In the genomic region with DNA sequence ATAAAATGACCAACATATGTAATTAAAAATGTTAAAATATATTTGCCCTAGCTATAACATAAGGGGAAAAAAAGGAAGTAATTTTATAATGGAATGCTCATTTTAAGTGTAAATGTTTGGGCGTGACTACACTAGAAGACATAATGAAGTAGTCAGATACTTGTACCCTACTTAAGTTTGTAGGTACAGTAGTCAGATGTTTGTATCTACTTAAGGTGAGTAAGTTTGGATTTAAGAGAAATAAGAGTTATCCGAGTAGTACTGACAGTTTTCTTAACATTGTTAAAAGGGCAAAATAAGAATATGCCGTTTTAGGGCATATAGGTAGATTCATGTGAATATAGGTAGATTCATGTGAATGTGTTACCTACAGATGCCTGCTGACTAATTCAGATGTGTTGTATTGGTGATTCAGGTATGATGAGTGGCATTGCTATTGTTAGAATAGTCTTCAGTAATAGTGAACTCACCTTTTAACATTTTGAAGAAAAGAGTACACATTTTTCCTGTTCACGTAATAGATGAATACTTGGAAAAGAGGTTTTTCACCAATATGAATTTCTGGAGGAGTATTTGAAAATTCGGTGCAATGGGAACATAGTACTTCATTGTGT, we compare ENCODE assay signal across 22 cellular contexts. TPM values are rescaled to one million over a fixed set of nuclear protein-coding genes. Genes with fewer than 3 reads are reported as not detected.
A peak's percentile ranks its signal among the peaks of the same experiment; 100 is the strongest.
DNase-seq lines count a peak whose midpoint lies in the region; ATAC-seq, FAIRE-seq and TF ChIP-seq lines count a peak whose summit lies in the region.
"Had no signal": no experiment of that assay in that cellular context is flagged by ENCODE, and none has a peak within 500 bp of the region (broad histone marks: within the 10 kb centered on the region; RNA-seq: fewer than 3 reads in every experiment).

No MANE protein-coding gene starts in this region.

- H3K36me3 ChIP-seq in GM23338 (ENCODE audit: insufficient read depth), result no peaks in the 10 kb centered on the region
- H3K36me3 ChIP-seq in naive thymus-derived CD4-positive, alpha-beta T cell (ENCODE audit: control insufficient read depth in 2 of 3, insufficient read depth in 3 of 3, low read length in 3 of 3), result peaks cover 0 to 15% (median 6%) of the 10 kb centered on the region in 3 experiments

- H3K4me2 ChIP-seq in A549 (peak overlapping the region; percentile 34; the same call in 2 of the 3 replicates), GM23338 (peak overlapping the region; percentile 24)

- peaks cover 100% of the 10 kb centered on the region for H3K79me2 ChIP-seq in GM23338 (replicated peaks; ENCODE audit: insufficient read depth)

- H3K9me3 ChIP-seq in A549, result no peaks in the 10 kb centered on the region
- no peaks in the 10 kb centered on the region for H3K9me3 ChIP-seq in naive thymus-derived CD4-positive, alpha-beta T cell (ENCODE audit: control insufficient read depth in 2 of 3, low read length in 3 of 3)
- H3K9me3 ChIP-seq: HAP-1, heart left ventricle had no signal

- TF ChIP-seq EP300 in A549 (IDR thresholded peaks at IDR 0.05), result no peak

- no peak overlapping the region for H3K27ac Mint-ChIP-seq in GM23338
- H3K27ac Mint-ChIP-seq in activated T-helper 17 cell treated with anti-CD3 and anti-CD28 coated beads, Interleukin-2, amount 50 U/mL, for 72 hours, result no peak overlapping the region
- H3K27ac Mint-ChIP-seq in naive thymus-derived CD4-positive, alpha-beta T cell, result peak overlapping the region in 3 of 9 donors; percentile 10 to 24 (median 20)
- H3K27ac Mint-ChIP-seq in activated CD4-positive, alpha-beta T cell treated with anti-CD3 and anti-CD28 coated beads, Interleukin-2, amount 10 ng/mL, durations not matched to agents 7 days and 5 days, result no peak overlapping the region

- ATAC-seq in A549 (no peak), GM23338 (no peak), GM18907 (IDR thresholded peaks at IDR 0.05; ENCODE audit: unreplicated experiment) (no peak)
- ATAC-seq in activated T-helper 17 cell treated with anti-CD3 and anti-CD28 coated beads, Interleukin-2, amount 50 U/mL, for 72 hours (replicated peaks), result peak; percentile 67
- no peak for ATAC-seq in naive thymus-derived CD4-positive, alpha-beta T cell
- ATAC-seq: heart left ventricle, SK-N-SH treated with all-trans-retinoic acid at 6 μM for 48 hours had no signal

- H3K36me3 Mint-ChIP-seq in GM23338 (ENCODE audit: low read depth), result peaks cover 18% of the 10 kb centered on the region; the same call in 2 of the 3 replicates
- H3K36me3 Mint-ChIP-seq in activated T-helper 17 cell treated with anti-CD3 and anti-CD28 coated beads, Interleukin-2, amount 50 U/mL, for 72 hours (ENCODE audit: low read depth), result peaks cover 28% of the 10 kb centered on the region
- H3K36me3 Mint-ChIP-seq in naive thymus-derived CD4-positive, alpha-beta T cell, result peaks cover 5 to 19% (median 10%) of the 10 kb centered on the region in 5 donors
- H3K36me3 Mint-ChIP-seq in activated CD4-positive, alpha-beta T cell treated with anti-CD3 and anti-CD28 coated beads, Interleukin-2, amount 10 ng/mL, durations not matched to agents 7 days and 5 days (ENCODE audit: low read depth), result peaks cover 16% of the 10 kb centered on the region

- no peak for TF ChIP-seq POLR2A in A549 (IDR thresholded peaks at IDR 0.05; ENCODE audit: low read length)

- H3K4me1 Mint-ChIP-seq in GM23338, result peaks cover 48% of the 10 kb centered on the region
- peaks cover 36% of the 10 kb centered on the region for H3K4me1 Mint-ChIP-seq in activated T-helper 17 cell treated with anti-CD3 and anti-CD28 coated beads, Interleukin-2, amount 50 U/mL, for 72 hours
- H3K4me1 Mint-ChIP-seq in naive thymus-derived CD4-positive, alpha-beta T cell, result peaks cover 29 to 88% (median 49%) of the 10 kb centered on the region in 7 donors
- H3K4me1 Mint-ChIP-seq in activated CD4-positive, alpha-beta T cell treated with anti-CD3 and anti-CD28 coated beads, Interleukin-2, amount 10 ng/mL, durations not matched to agents 7 days and 5 days, result peaks cover 50% of the 10 kb centered on the region

- H3K4me1 ChIP-seq in A549, result peaks cover 82% of the 10 kb centered on the region
- H3K4me1 ChIP-seq in GM23338 (ENCODE audit: insufficient read depth), result peaks cover 47% of the 10 kb centered on the region
- H3K4me1 ChIP-seq in naive thymus-derived CD4-positive, alpha-beta T cell (ENCODE audit: control insufficient read depth in 2 of 2, insufficient read depth in 2 of 2, low read length in 2 of 2), result peaks cover 32 to 36% of the 10 kb centered on the region in 2 donors

- POLR2A ChIA-PET in A549 (lab: Yijun Ruan, JAX), result no interaction called here
- POLR2A ChIA-PET in naive thymus-derived CD4-positive, alpha-beta T cell (lab: Charles Lee), result no interaction called here
- POLR2A ChIA-PET in activated CD4-positive, alpha-beta T cell treated with anti-CD3 and anti-CD28 coated beads, Interleukin-2, amount 10 ng/mL, durations not matched to agents 7 days and 5 days (lab: Charles Lee), result no interaction called here

- H3K4me3 ChIP-seq in A549, result no peak overlapping the region
- 0 out of 2 replicates have a peak overlapping the region, but pooled peaks have one; percentile 1 for H3K4me3 ChIP-seq in GM23338
- no peak overlapping the region for H3K4me3 ChIP-seq in naive thymus-derived CD4-positive, alpha-beta T cell (ENCODE audit: low read length)
- H3K4me3 ChIP-seq: HAP-1, heart left ventricle had no signal

- no peaks in the 10 kb centered on the region for H3K9me2 ChIP-seq in GM23338 (ENCODE audit: insufficient read depth)

- WGBS in A549 (ENCODE audit: missing lambda C conversion rate), result 74% methylated on average over 5 of the region's 5 CpGs

- CTCF ChIA-PET in A549 (lab: Yijun Ruan, JAX), result interaction anchor here (1.5 kb wide), 1 partner anchor 14 kb away, joined by 3 read pairs; no protein-coding TSS in a partner anchor
- CTCF ChIA-PET in naive thymus-derived CD4-positive, alpha-beta T cell (lab: Charles Lee), result no interaction called here
- CTCF ChIA-PET in activated CD4-positive, alpha-beta T cell treated with anti-CD3 and anti-CD28 coated beads, Interleukin-2, amount 10 ng/mL, durations not matched to agents 7 days and 5 days (lab: Charles Lee), result interaction anchor here (1.0 to 1.4 kb wide), 2 partner anchors 8 to 58 kb away, joined by 3 to 4 read pairs; no protein-coding TSS in a partner anchor

- intact Hi-C loops in naive thymus-derived CD4-positive, alpha-beta T cell (cut with micrococcal nuclease), result no loop called here

- H3K9me3 Mint-ChIP-seq in GM23338, result no peaks in the 10 kb centered on the region
- no peaks in the 10 kb centered on the region for H3K9me3 Mint-ChIP-seq in activated T-helper 17 cell treated with anti-CD3 and anti-CD28 coated beads, Interleukin-2, amount 50 U/mL, for 72 hours
- H3K9me3 Mint-ChIP-seq in naive thymus-derived CD4-positive, alpha-beta T cell, result no peaks in the 10 kb centered on the region
- H3K9me3 Mint-ChIP-seq in activated CD4-positive, alpha-beta T cell treated with anti-CD3 and anti-CD28 coated beads, Interleukin-2, amount 10 ng/mL, durations not matched to agents 7 days and 5 days, result no peaks in the 10 kb centered on the region

- no peak for DNase-seq in A549 (ENCODE audit: low read depth in 1 of 2, low spot score in 1 of 2)
- DNase-seq in GM23338 (ENCODE audit: low spot score), result no peak
- DNase-seq in naive thymus-derived CD4-positive, alpha-beta T cell, result no peak
- no peak for DNase-seq in activated CD4-positive, alpha-beta T cell treated with anti-CD3 and anti-CD28 coated beads, Interleukin-2, amount 10 ng/mL, durations not matched to agents 7 days and 5 days
- DNase-seq in NOMO-1 treated with DMSO at 0.1 percent for 48 hours (lab: John Stamatoyannopoulos, UW; ENCODE audit: unreplicated experiment), result no peak
- DNase-seq: activated CD4-positive, alpha-beta T cell treated with anti-CD3 and anti-CD28 coated beads for 48 hours; heart left ventricle; NCI-H187; NCI-H69; posterior cingulate gyrus; stimulated activated CD8-positive, alpha-beta memory T cell treated with anti-CD3 and anti-CD28 coated beads, Interleukin-4, amount 100 ng/mL, for 48 hours had no signal

- no peaks in the 10 kb centered on the region for H3K27me3 Mint-ChIP-seq in GM23338 (ENCODE audit: insufficient read depth, low read depth, poor library complexity)
- no peaks in the 10 kb centered on the region for H3K27me3 Mint-ChIP-seq in activated T-helper 17 cell treated with anti-CD3 and anti-CD28 coated beads, Interleukin-2, amount 50 U/mL, for 72 hours
- H3K27me3 Mint-ChIP-seq in naive thymus-derived CD4-positive, alpha-beta T cell, result no peaks in the 10 kb centered on the region
- no peaks in the 10 kb centered on the region for H3K27me3 Mint-ChIP-seq in activated CD4-positive, alpha-beta T cell treated with anti-CD3 and anti-CD28 coated beads, Interleukin-2, amount 10 ng/mL, durations not matched to agents 7 days and 5 days

- no peak for TF ChIP-seq CTCF in A549 (IDR thresholded peaks at IDR 0.05)
- no peak for TF ChIP-seq CTCF in GM23338 (conservative IDR thresholded peaks at IDR 0.05; ENCODE audit: low read depth in 2 of 2)

- no peaks in the 10 kb centered on the region for H3F3A ChIP-seq in GM23338 (replicated peaks; ENCODE audit: low read depth)

- no peaks in the 10 kb centered on the region for H3K27me3 ChIP-seq in GM23338 (ENCODE audit: insufficient read depth)
- no peaks in the 10 kb centered on the region for H3K27me3 ChIP-seq in naive thymus-derived CD4-positive, alpha-beta T cell (ENCODE audit: control insufficient read depth in 2 of 2, insufficient read depth in 2 of 2, low read length in 2 of 2)
- H3K27me3 ChIP-seq: heart left ventricle had no signal

- H4K20me1 ChIP-seq in GM23338 (replicated peaks; ENCODE audit: insufficient read depth), result peaks cover 11% of the 10 kb centered on the region; the same call in 1 of the 2 replicates

- H3K4me3 Mint-ChIP-seq in GM23338, result 0 out of 3 replicates have a peak overlapping the region, but pooled peaks have one; percentile 28
- no peak overlapping the region for H3K4me3 Mint-ChIP-seq in activated T-helper 17 cell treated with anti-CD3 and anti-CD28 coated beads, Interleukin-2, amount 50 U/mL, for 72 hours
- peak overlapping the region in 8 of 10 donors; percentile 6 to 52 (median 40) for H3K4me3 Mint-ChIP-seq in naive thymus-derived CD4-positive, alpha-beta T cell
- no peak overlapping the region for H3K4me3 Mint-ChIP-seq in activated CD4-positive, alpha-beta T cell treated with anti-CD3 and anti-CD28 coated beads, Interleukin-2, amount 10 ng/mL, durations not matched to agents 7 days and 5 days

- no peak overlapping the region for H2AFZ ChIP-seq in GM23338

- FAIRE-seq in A549 (lab: Jason Lieb, UNC), result no peak
- FAIRE-seq: GM12892 had no signal

- no peak for TF ChIP-seq RAD21 in A549 (conservative IDR thresholded peaks at IDR 0.05 in 1 of 2, IDR thresholded peaks at IDR 0.05 in 1 of 2)

- H3K27ac ChIP-seq in A549, result no peak overlapping the region
- H3K27ac ChIP-seq in GM23338 (ENCODE audit: low read depth), result no peak overlapping the region
- H3K27ac ChIP-seq in naive thymus-derived CD4-positive, alpha-beta T cell (ENCODE audit: low read depth, low read length), result no peak overlapping the region
- H3K27ac ChIP-seq: C4-2B had no signal

RNA-seq across cellular contexts. Expression of a gene that starts 14.9 kb away (rescaled TPM):
- polyA plus RNA-seq in A549 (2011; rRNA removed), result 356 and 391 TPM in 2 replicates
- 99.8 and 102 TPM in 2 replicates for polyA plus RNA-seq in A549 (2012; cell fraction: cytosol; rRNA removed)
- 37.3 and 47.0 TPM in 2 replicates for polyA plus RNA-seq in A549 (2012; cell fraction: nucleus; rRNA removed)
- 158 to 166 TPM (median 161 TPM) in 3 replicates for polyA plus RNA-seq in A549 (2017; fragmentation: RNase III; extraction: RNeasy Plus Mini Kit Qiagen cat#74134 plus additional on column Dnase treatment)
- polyA minus RNA-seq in A549 (2011; rRNA and poly(A)+ RNA removed), result 72.5 and 89.1 TPM in 2 replicates
- total RNA-seq in GM23338 (2014; rRNA removed; shearing (Covaris generic)), result 166 and 178 TPM in 2 replicates
- polyA plus RNA-seq in GM23338 (2016; fragmentation: Nextera tagmentation; extraction: Ambion mirVana), result 158 and 162 TPM in 2 replicates
- 100 to 1,000 TPM; 135 to 185 TPM for total RNA-seq in activated T-helper 17 cell treated with anti-CD3 and anti-CD28 coated beads, Interleukin-2, amount 50 U/mL, for 72 hours
- 100 to 1,000 TPM; 109 to 199 (median 151) TPM for total RNA-seq in naive thymus-derived CD4-positive, alpha-beta T cell
- 100 to 1,000 TPM; 214 to 278 TPM for polyA plus RNA-seq in naive thymus-derived CD4-positive, alpha-beta T cell
- total RNA-seq in activated CD4-positive, alpha-beta T cell treated with anti-CD3 and anti-CD28 coated beads, Interleukin-2, amount 10 ng/mL, durations not matched to agents 7 days and 5 days, result 100 to 1,000 TPM; 124 to 168 TPM

RNA-seq across cellular contexts. Expression of a gene that starts 43.0 kb away (rescaled TPM):
- polyA plus RNA-seq in A549 (2011; rRNA removed) (0.16 TPM in 1 of 2 replicates, not detected in the other), A549 (2017; fragmentation: RNase III; extraction: RNeasy Plus Mini Kit Qiagen cat#74134 plus additional on column Dnase treatment) (0.06 to 0.12 TPM in 2 of 3 replicates, not detected in the other), GM23338 (2016; fragmentation: Nextera tagmentation; extraction: Ambion mirVana) (0.16 TPM in 1 of 2 replicates, not detected in the other)
- 0.05 and 0.09 TPM in 2 replicates for polyA plus RNA-seq in A549 (2012; cell fraction: cytosol; rRNA removed)
- polyA plus RNA-seq in A549 (2012; cell fraction: nucleus; rRNA removed), result 0.12 TPM in 1 of 2 replicates, not detected in the other
- polyA minus RNA-seq in A549 (2011; rRNA and poly(A)+ RNA removed), result 0.37 TPM in 1 of 2 replicates, not detected in the other
- total RNA-seq in GM23338 (2014; rRNA removed; shearing (Covaris generic)), result not detected in 2 replicates
- not detected for total RNA-seq in activated T-helper 17 cell treated with anti-CD3 and anti-CD28 coated beads, Interleukin-2, amount 50 U/mL, for 72 hours
- total RNA-seq in naive thymus-derived CD4-positive, alpha-beta T cell, result under 1 TPM in 1 of 5 experiments, not detected in 4; 0.07 TPM
- polyA plus RNA-seq in naive thymus-derived CD4-positive, alpha-beta T cell, result not detected
- not detected for total RNA-seq in activated CD4-positive, alpha-beta T cell treated with anti-CD3 and anti-CD28 coated beads, Interleukin-2, amount 10 ng/mL, durations not matched to agents 7 days and 5 days
- total RNA-seq: cerebellum; epithelial cell of proximal tubule; heart left ventricle; T-helper 2 cell treated with Interferon-gamma antibody and Interleukin-4, amounts not matched to agents 100 ng/mL and 5 ng/mL, for 36 hours; urinary bladder had no signal
- polyA plus RNA-seq: liver had no signal

Comparison
In these comparisons a context has a peak if more than half of its experiments do, and no peak if none do; other contexts are left out.
1. H3K4me3 Mint-ChIP-seq: peak in GM23338 (single experiment) and naive thymus-derived CD4-positive, alpha-beta T cell (8 of 10); none in activated T-helper 17 cell treated with anti-CD3 and anti-CD28 coated beads, Interleukin-2, amount 50 U/mL, for 72 hours (single experiment) and activated CD4-positive, alpha-beta T cell treated with anti-CD3 and anti-CD28 coated beads, Interleukin-2, amount 10 ng/mL, durations not matched to agents 7 days and 5 days (single experiment).